In the genomic region with DNA sequence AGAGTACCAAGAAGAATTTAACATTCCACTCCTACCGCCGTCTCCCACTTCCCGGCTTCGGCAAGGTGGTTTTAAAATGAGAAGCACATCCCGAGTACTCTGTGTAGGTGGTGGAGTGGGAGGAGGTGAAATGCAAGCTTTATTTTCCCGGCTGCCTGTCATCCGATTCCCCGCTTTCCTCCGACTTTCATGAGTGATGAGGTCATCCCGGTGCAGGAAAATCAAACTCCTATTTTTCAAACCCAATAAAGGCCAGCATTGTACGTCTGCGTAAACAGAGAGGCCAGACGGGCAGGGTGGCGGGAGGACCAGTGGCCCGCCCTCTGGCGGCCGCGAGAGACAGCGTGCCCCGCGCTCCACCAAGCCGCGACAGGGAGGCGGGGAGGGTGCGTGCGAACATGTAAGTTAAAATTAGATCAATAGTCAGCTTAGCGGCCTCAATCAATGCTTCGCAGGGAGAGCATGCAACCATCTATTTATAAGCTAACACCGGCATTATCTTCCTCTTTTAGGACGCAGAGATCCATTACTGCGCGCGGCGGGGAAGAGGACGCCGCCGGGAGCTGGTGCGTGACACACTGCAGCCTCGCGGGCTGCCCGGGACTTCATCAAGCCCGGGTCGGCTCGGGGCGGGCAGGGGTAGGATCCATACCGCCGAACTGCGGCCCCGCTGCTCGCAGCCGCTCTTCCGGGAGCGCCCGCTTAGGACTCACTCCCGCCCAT, we compare ENCODE assay signal across 8 cellular contexts.
DNase-seq lines count a peak whose midpoint lies in the region; ATAC-seq, FAIRE-seq and TF ChIP-seq lines count a peak whose summit lies in the region.

No MANE protein-coding gene starts in this region.

- 1 to 2% (median 1%) methylated on average over 55 of the region's 55 CpGs for WGBS in ovary, 3 donors
- 5% methylated on average over 55 of the region's 55 CpGs for WGBS in thymus

- H3K4me3 Mint-ChIP-seq in activated naive CD8-positive, alpha-beta T cell = peak overlapping the region; percentile 92

- H3K4me1 ChIP-seq in ovary (ENCODE audit: insufficient read depth) (peaks cover 1% of the 10 kb centered on the region), thymus (ENCODE audit: control insufficient read depth, insufficient read depth, low read length) (peaks cover 7% of the 10 kb centered on the region)

- no peaks in the 10 kb centered on the region for H3K27me3 ChIP-seq in ovary
- peaks cover 5% of the 10 kb centered on the region for H3K27me3 ChIP-seq in thymus (ENCODE audit: control insufficient read depth, insufficient read depth)

- H3K9me3 Mint-ChIP-seq in activated naive CD8-positive, alpha-beta T cell (ENCODE audit: low read depth) = no peaks in the 10 kb centered on the region

- TF ChIP-seq CTCF in ovary (IDR thresholded peaks at IDR 0.05) = peak; percentile 79 to 86 (median 80)

- H3K27ac Mint-ChIP-seq in activated naive CD8-positive, alpha-beta T cell = peak overlapping the region; percentile 80

- intact Hi-C loops in Right ventricle myocardium inferior (cut with DNase I) (loop anchor here (5.0 to 10.0 kb wide), 3 partner anchors 253 to 690 kb away; no protein-coding TSS in a partner anchor), ovary (cut with DNase I) (loop anchor here in 1 of 4 donors (10.0 kb wide), 2 partner anchors 243 to 297 kb away; a partner anchor contains a TSS)

- peaks cover 3% of the 10 kb centered on the region for H3K27me3 Mint-ChIP-seq in activated naive CD8-positive, alpha-beta T cell

- DNase-seq in ELF-1 (ENCODE audit: low read depth, low spot score) = peak; percentile 86
- peak; percentile 73 for DNase-seq in H54 (ENCODE audit: insufficient read length, low spot score)
- DNase-seq in LoVo (ENCODE audit: low spot score) = peak; percentile 65
- peak; percentile 85 for DNase-seq in SK-N-DZ (ENCODE audit: low spot score)
- DNase-seq in Right ventricle myocardium inferior (ENCODE audit: missing footprints) = peak; percentile 86
- DNase-seq in ovary = peak; percentile 57 to 84 (median 72)

- H3K27ac ChIP-seq in ovary (no peak overlapping the region), thymus (ENCODE audit: low read depth) (no peak overlapping the region)

- peak; percentile 96 for ATAC-seq in Right ventricle myocardium inferior

- peaks cover 14% of the 10 kb centered on the region for H3K4me1 Mint-ChIP-seq in activated naive CD8-positive, alpha-beta T cell (ENCODE audit: low read depth)

- H3K4me3 ChIP-seq in ovary (peak overlapping the region; percentile 64), thymus (ENCODE audit: low read length) (peak overlapping the region; percentile 60)

- H3K9me3 ChIP-seq in ovary (no peaks in the 10 kb centered on the region), thymus (ENCODE audit: control insufficient read depth) (no peaks in the 10 kb centered on the region)

- no peak for TF ChIP-seq EP300 in ovary (IDR thresholded peaks at IDR 0.05)

- FAIRE-seq in H54 (lab: Jason Lieb, UNC) = peak; percentile 78

- no peaks in the 10 kb centered on the region for H3K36me3 ChIP-seq in ovary
- no peaks in the 10 kb centered on the region for H3K36me3 ChIP-seq in thymus (ENCODE audit: control insufficient read depth, insufficient read depth)

- TF ChIP-seq POLR2A in H54 (IDR thresholded peaks at IDR 0.05; ENCODE audit: low read depth, low read length) (no peak), ovary (IDR thresholded peaks at IDR 0.05) (no peak)

- no peaks in the 10 kb centered on the region for H3K36me3 Mint-ChIP-seq in activated naive CD8-positive, alpha-beta T cell
